ENCODE assay signal across 17 cellular contexts in genomic region chr18:3367491-3368091, GRCh38.
A peak's percentile ranks its signal among the peaks of the same experiment; 100 is the strongest.
DNase-seq lines count a peak whose midpoint lies in the region; ATAC-seq and TF ChIP-seq lines count a peak whose summit lies in the region.
"Had no signal": no experiment of that assay in that cellular context is flagged by ENCODE, and none has a peak within 500 bp of the region (broad histone marks: within the 10 kb centered on the region; RNA-seq: fewer than 3 reads in every experiment).

No MANE protein-coding gene starts in this region.

- peak; percentile 48 for TF ChIP-seq CTCF in foreskin keratinocyte (conservative IDR thresholded peaks at IDR 0.05)

- DNase-seq in A172 (ENCODE audit: low spot score) (peak; percentile 60), HT-29 (ENCODE audit: low spot score) (peak; percentile 21), amniotic epithelial cell (ENCODE audit: low read depth) (peak; percentile 85), foreskin keratinocyte (peak; percentile 60 to 87), NCI-H345 (lab: John Stamatoyannopoulos, UW) (no peak)
- DNase-seq: 8988T; COR-L47; hypothalamus; naive thymus-derived CD4-positive, alpha-beta T cell; NCI-H1694 treated with DMSO at 0.1 percent for 48 hours; NCI-H524 treated with DMSO at 0.1 percent for 48 hours; Peyer's patch; upper lobe of right lung had no signal

- peaks cover 14% of the 10 kb centered on the region for H3K4me1 ChIP-seq in foreskin keratinocyte
- H3K4me1 ChIP-seq: Peyer's patch, upper lobe of right lung had no signal

- no peaks in the 10 kb centered on the region for H3K27me3 ChIP-seq in foreskin keratinocyte
- H3K27me3 ChIP-seq: Peyer's patch, upper lobe of right lung had no signal

- ATAC-seq in foreskin keratinocyte (peak; percentile 52), GM21367 (IDR thresholded peaks at IDR 0.05; ENCODE audit: unreplicated experiment) (no peak), HG02970 (IDR thresholded peaks at IDR 0.05; ENCODE audit: low FRiP score, unreplicated experiment) (no peak), HG03135 (IDR thresholded peaks at IDR 0.05; ENCODE audit: unreplicated experiment) (no peak)
- ATAC-seq: activated naive CD4-positive, alpha-beta T cell treated with anti-CD3 and anti-CD28 coated beads, Interleukin-2, amount 50 U/mL, for 72 hours; naive thymus-derived CD4-positive, alpha-beta T cell; upper lobe of right lung had no signal

- peak overlapping the region; percentile 26 for H3K27ac ChIP-seq in foreskin keratinocyte
- H3K27ac ChIP-seq: Peyer's patch, upper lobe of right lung had no signal
